In genomic region chr16:13904822-13905221, GRCh38 we compare ENCODE assay signal across 7 cellular contexts. TPM values are rescaled to one million over a fixed set of nuclear protein-coding genes. Genes with fewer than 3 reads are reported as not detected.
DNase-seq lines count a peak whose midpoint lies in the region; ATAC-seq, FAIRE-seq and TF ChIP-seq lines count a peak whose summit lies in the region.
"Not testable (repeated sequence)": the region's sequence is repeated elsewhere in the genome, so short reads cannot be mapped to it uniquely, and the experiment has no call there.

No MANE protein-coding gene starts in this region.

- H3K36me3 Mint-ChIP-seq in activated CD8-positive, alpha-beta T cell treated with anti-CD3 and anti-CD28 coated beads for 36 hours (ENCODE audit: low read depth) = not testable (repeated sequence)

- H3K9me3 ChIP-seq in Panc1 (ENCODE audit: control insufficient read depth, insufficient read depth, low read depth, low read length); pancreas: not testable (repeated sequence)

- DNase-seq in ELR (ENCODE audit: low read depth) = peak; percentile 21
- DNase-seq in LHCN-M2 (ENCODE audit: low read depth) = peak; percentile 39
- DNase-seq in Panc1 (ENCODE audit: low read depth, low spot score) = not testable (repeated sequence)
- peak; percentile 62 for DNase-seq in activated CD8-positive, alpha-beta T cell treated with anti-CD3 and anti-CD28 coated beads for 36 hours
- peak in 7 of 10 donors; percentile 16 to 52 (median 40) for DNase-seq in dorsolateral prefrontal cortex
- peak; percentile 15 for DNase-seq in iPS DF 19.7 (ENCODE audit: low read depth, low spot score)
- DNase-seq in pancreas = peak in 5 of 6 donors; percentile 51 to 78 (median 66)

- CTCF ChIA-PET in Panc1 (lab: Charles Lee) = interaction anchor here (1.2 kb wide), 1 partner anchor 15 kb away, joined by 6 read pairs; the partner anchor contains the start of gene ERCC4
- CTCF ChIA-PET in activated CD8-positive, alpha-beta T cell treated with anti-CD3 and anti-CD28 coated beads for 36 hours (lab: Charles Lee) = interaction anchor here (0.9 to 4.4 kb wide), 2 partner anchors 8 to 15 kb away, joined by 5 to 40 read pairs; partner anchors contain the start of gene ERCC4

- not testable (repeated sequence) for ATAC-seq in Panc1; activated CD8-positive, alpha-beta T cell treated with anti-CD3 and anti-CD28 coated beads for 36 hours; pancreas

- not testable (repeated sequence) for BruUV-seq in Panc1 (replicated peaks; lab: Mats Ljungman, UMichigan)

- not testable (repeated sequence) for H3K4me3 Mint-ChIP-seq in activated CD8-positive, alpha-beta T cell treated with anti-CD3 and anti-CD28 coated beads for 36 hours

- POLR2A ChIA-PET in Panc1 (lab: Charles Lee); activated CD8-positive, alpha-beta T cell treated with anti-CD3 and anti-CD28 coated beads for 36 hours (lab: Charles Lee): not testable (repeated sequence)

- H3K4me1 ChIP-seq in Panc1 (ENCODE audit: control insufficient read depth, insufficient read depth, low read length) = not testable (repeated sequence)
- peaks cover 3 to 19% (median 15%) of the 10 kb centered on the region in 3 donors for H3K4me1 ChIP-seq in pancreas

- peak; percentile 86 for TF ChIP-seq CTCF in Panc1 (IDR thresholded peaks at IDR 0.05)
- TF ChIP-seq CTCF in activated CD8-positive, alpha-beta T cell treated with anti-CD3 and anti-CD28 coated beads for 36 hours (IDR thresholded peaks at IDR 0.05) = peak; percentile 71
- peak in 37 of 56 donors; percentile 10 to 52 (median 34) for TF ChIP-seq CTCF in dorsolateral prefrontal cortex (IDR thresholded peaks at IDR 0.05 in 54 of 56, conservative IDR thresholded peaks at IDR 0.05 in 2 of 56; ENCODE audit: low read depth in 1 of 56, partially characterized antibody in 56 of 56)
- peak in 2 of 4 donors; percentile 11 for TF ChIP-seq CTCF in pancreas (IDR thresholded peaks at IDR 0.05)

- 23 to 37% methylated on average over 8 of the region's 9 CpGs for WGBS in pancreas, 2 donors

- not testable (repeated sequence) for H3K4me1 Mint-ChIP-seq in activated CD8-positive, alpha-beta T cell treated with anti-CD3 and anti-CD28 coated beads for 36 hours (ENCODE audit: low read depth)

- not testable (repeated sequence) for H3K9me3 Mint-ChIP-seq in activated CD8-positive, alpha-beta T cell treated with anti-CD3 and anti-CD28 coated beads for 36 hours

- not testable (repeated sequence) for FAIRE-seq in pancreas (lab: Jason Lieb, UNC)

- H3K27me3 Mint-ChIP-seq in activated CD8-positive, alpha-beta T cell treated with anti-CD3 and anti-CD28 coated beads for 36 hours = peaks cover 33% of the 10 kb centered on the region

- not testable (repeated sequence) for H3K36me3 ChIP-seq in Panc1 (ENCODE audit: control insufficient read depth, insufficient read depth, low read length); pancreas

- not testable (repeated sequence) for H3K27me3 ChIP-seq in Panc1 (ENCODE audit: control insufficient read depth, insufficient read depth, low read length); dorsolateral prefrontal cortex; pancreas

- in situ Hi-C loops in Panc1 (cut with HindIII; ENCODE audit: low pct_unique_long_range_greater_than_20kb, low sequenced_read_pairs) = not testable (repeated sequence)

- not testable (repeated sequence) for H3K4me3 ChIP-seq in Panc1 (ENCODE audit: low read depth in 2 of 2, low read length in 2 of 2); dorsolateral prefrontal cortex; pancreas

- intact Hi-C loops in Panc1 (cut with micrococcal nuclease; ENCODE audit: unreplicated experiment); activated CD8-positive, alpha-beta T cell treated with anti-CD3 and anti-CD28 coated beads for 36 hours (cut with micrococcal nuclease); dorsolateral prefrontal cortex (cut with DNase I); pancreas (cut with DNase I): not testable (repeated sequence)

- H3K27ac Mint-ChIP-seq in activated CD8-positive, alpha-beta T cell treated with anti-CD3 and anti-CD28 coated beads for 36 hours = not testable (repeated sequence)

- not testable (repeated sequence) for H3K27ac ChIP-seq in Panc1 (ENCODE audit: low read length); dorsolateral prefrontal cortex; pancreas

RNA-seq across cellular contexts. Expression of gene ERCC4, which starts 15.1 kb away (rescaled TPM):
- total RNA-seq in LHCN-M2 (2014; rRNA removed) (9.0 and 9.4 TPM in 2 replicates), Panc1 (2021; ENCODE audit: unreplicated experiment) (23.4 TPM), dorsolateral prefrontal cortex (10 to 100 TPM in 119 of 120 experiments, 1 to 10 TPM in 1; 9.7 to 26.2 (median 16.9) TPM), pancreas (1 to 10 TPM; 2.8 to 6.7 (median 5.2) TPM)
- polyA plus RNA-seq in LHCN-M2 (2012) = 3.6 TPM
- 11.0 TPM for polyA plus RNA-seq in Panc1 (2012; ENCODE audit: insufficient read length)
- total RNA-seq in activated CD8-positive, alpha-beta T cell treated with anti-CD3 and anti-CD28 coated beads for 36 hours = 10 to 100 TPM in 1 of 2 experiments, 1 to 10 TPM in 1; 6.2 to 13.3 TPM
- polyA plus RNA-seq in pancreas = 1 to 10 TPM; 1.2 to 1.8 TPM
